Comparison of ENCODE assay signal across 3 cellular contexts in the genomic region with DNA sequence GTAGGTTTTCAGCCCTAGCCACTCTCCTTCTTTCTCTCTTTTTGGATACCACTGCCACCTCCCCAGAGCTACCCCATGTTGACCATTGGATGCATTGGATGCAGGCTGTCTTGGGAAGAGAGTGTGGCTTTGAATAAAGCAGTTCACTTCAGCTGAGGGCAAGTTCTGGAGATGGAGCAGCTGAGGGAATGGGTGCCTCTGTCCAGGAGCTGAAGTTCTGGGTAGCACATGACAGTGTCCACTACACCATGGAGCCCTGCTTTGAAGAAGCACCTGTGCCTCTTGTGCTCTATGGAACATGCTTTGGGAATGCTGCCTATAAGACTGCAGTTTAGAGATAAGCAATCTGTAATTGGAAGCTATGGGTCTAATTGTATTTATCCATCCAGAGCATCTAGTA.
TF ChIP-seq lines count a peak whose summit lies in the region.

No MANE protein-coding gene starts in this region.

TF ChIP-seq in HepG2, 621 proteins besides CTCF, POLR2A, EP300 and RAD21:
- peak; percentile 16 to 79 for TF ChIP-seq REST (IDR thresholded peaks at IDR 0.05; ENCODE audit: borderline replicate concordance in 1 of 2, low read depth in 1 of 2, low read length in 2 of 2)
- TF ChIP-seq GFI1 (CRISPR knock-in tag; IDR thresholded peaks at IDR 0.05; ENCODE audit: borderline replicate concordance): no peak

TF ChIP-seq in A549, 52 proteins besides CTCF, POLR2A, EP300 and RAD21 (continued from another document):
- peak; percentile 75 for TF ChIP-seq REST (IDR thresholded peaks at IDR 0.05)

TF ChIP-seq in WTC11, 78 proteins besides CTCF, POLR2A, EP300 and RAD21 (continued from another document):
- peak; percentile 64; the same call in 1 of the 2 replicates for TF ChIP-seq PRDM15 (CRISPR knock-in tag; IDR thresholded peaks at IDR 0.05)
